ENCODE assay signal across 10 cellular contexts in the genomic region with DNA sequence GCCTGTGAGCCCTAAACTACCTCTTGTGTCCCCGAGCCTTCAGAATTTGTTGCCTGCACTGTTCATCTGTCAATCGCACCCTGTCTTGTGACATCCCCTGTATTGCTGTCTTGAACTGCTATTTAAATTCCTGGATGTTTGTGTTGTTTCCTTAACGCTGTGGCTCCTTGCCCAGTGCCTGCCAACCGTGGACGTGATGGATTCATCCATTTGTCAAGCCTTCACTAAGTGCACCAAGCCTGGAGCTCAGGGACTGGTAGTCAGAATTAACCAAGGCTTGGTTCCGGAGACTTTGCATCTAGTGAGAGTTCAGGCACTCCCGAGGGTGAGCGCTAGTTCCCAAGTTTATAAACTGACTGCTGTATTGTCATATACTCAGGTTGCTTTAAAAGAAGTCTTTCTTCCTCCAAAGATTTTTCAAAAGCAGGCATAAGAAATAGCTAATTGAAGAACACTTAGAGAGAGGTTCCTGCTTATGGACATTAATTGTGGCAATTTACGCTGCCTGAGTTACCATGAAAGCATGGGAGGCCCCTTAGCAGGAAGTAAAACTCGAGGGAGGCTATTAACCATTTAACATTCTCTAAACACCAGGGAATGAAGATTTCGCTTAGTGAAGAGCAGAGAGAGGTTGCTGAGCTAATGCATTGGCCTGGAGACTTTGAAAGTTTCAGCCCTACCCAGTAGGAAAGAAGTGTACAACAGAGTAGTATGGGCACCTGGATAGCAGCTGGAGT. TPM values are rescaled to one million over a fixed set of nuclear protein-coding genes. Genes with fewer than 3 reads are reported as not detected.
A peak's percentile ranks its signal among the peaks of the same experiment; 100 is the strongest.
DNase-seq lines count a peak whose midpoint lies in the region; TF ChIP-seq lines count a peak whose summit lies in the region.
"Had no signal": no experiment of that assay in that cellular context is flagged by ENCODE, and none has a peak within 500 bp of the region (broad histone marks: within the 10 kb centered on the region; RNA-seq: fewer than 3 reads in every experiment).

No MANE protein-coding gene starts in this region.

- H3K27me3 Mint-ChIP-seq in nephron (ENCODE audit: low read depth) = peaks cover 10% of the 10 kb centered on the region
- H3K27me3 Mint-ChIP-seq: stimulated activated memory B cell treated with anti-CD40 and anti-IgM and Interleukin-4, amounts not matched to agents 10 μg/mL and 1 μg/mL and 100 μg/mL, for 72 hours had no signal

- DNase-seq in AG10803 (ENCODE audit: low read depth) = peak; percentile 36
- DNase-seq in NCI-H226 = peak; percentile 53
- peak; percentile 57 for DNase-seq in epithelial cell of proximal tubule (ENCODE audit: low read depth)
- DNase-seq in germinal center (ENCODE audit: low spot score) = no peak
- DNase-seq in NCI-H82 treated with DMSO at 0.1 percent for 48 hours (lab: John Stamatoyannopoulos, UW; ENCODE audit: unreplicated experiment) = no peak
- DNase-seq in midbrain (lab: John Stamatoyannopoulos, UW) = no peak
- no peak for DNase-seq in activated naive CD4-positive, alpha-beta T cell (lab: John Stamatoyannopoulos, UW)
- DNase-seq: NCI-H345 had no signal

- H3K4me3 ChIP-seq in AG10803 (ENCODE audit: low read length) = no peak overlapping the region
- H3K4me3 ChIP-seq in epithelial cell of proximal tubule (ENCODE audit: low read depth, low read length) = no peak overlapping the region

- no peaks in the 10 kb centered on the region for H3K9me3 Mint-ChIP-seq in nephron
- H3K9me3 Mint-ChIP-seq: stimulated activated memory B cell treated with anti-CD40 and anti-IgM and Interleukin-4, amounts not matched to agents 10 μg/mL and 1 μg/mL and 100 μg/mL, for 72 hours had no signal

- H3K4me1 Mint-ChIP-seq in nephron = peaks cover 20% of the 10 kb centered on the region

- H3K36me3 Mint-ChIP-seq in nephron (ENCODE audit: low read depth) = no peaks in the 10 kb centered on the region
- H3K36me3 Mint-ChIP-seq: stimulated activated memory B cell treated with anti-CD40 and anti-IgM and Interleukin-4, amounts not matched to agents 10 μg/mL and 1 μg/mL and 100 μg/mL, for 72 hours had no signal

- no peak overlapping the region for H3K4me3 Mint-ChIP-seq in nephron
- H3K4me3 Mint-ChIP-seq: stimulated activated memory B cell treated with anti-CD40 and anti-IgM and Interleukin-4, amounts not matched to agents 10 μg/mL and 1 μg/mL and 100 μg/mL, for 72 hours had no signal

- TF ChIP-seq CTCF in AG10803 (conservative IDR thresholded peaks at IDR 0.05; ENCODE audit: low read length) (no peak), epithelial cell of proximal tubule (conservative IDR thresholded peaks at IDR 0.05; ENCODE audit: low read depth, low read length) (no peak), nephron (IDR thresholded peaks at IDR 0.05; ENCODE audit: unreplicated experiment in 3 of 3) (no peak)

- peak overlapping the region; percentile 35 to 71 (median 65) for H3K27ac Mint-ChIP-seq in nephron
- H3K27ac Mint-ChIP-seq: stimulated activated memory B cell treated with anti-CD40 and anti-IgM and Interleukin-4, amounts not matched to agents 10 μg/mL and 1 μg/mL and 100 μg/mL, for 72 hours had no signal

RNA-seq across cellular contexts. Expression of gene RGS3, which starts 29.0 kb away (rescaled TPM):
- 66.9 and 79.2 TPM in 2 replicates for total RNA-seq in epithelial cell of proximal tubule

Comparison
In these comparisons a context has a peak if more than half of its experiments do, and no peak if none do; other contexts are left out.
1. DNase-seq: peak in AG10803 (single experiment), NCI-H226 (single experiment) and epithelial cell of proximal tubule (single experiment); none in germinal center (single experiment), NCI-H82 treated with DMSO at 0.1 percent for 48 hours (single experiment), midbrain (single experiment) and activated naive CD4-positive, alpha-beta T cell (0 of 4).